In genomic region chr10:75887369-75887768, GRCh38 we compare ENCODE assay signal across 33 cellular contexts.
"Had no signal": no experiment of that assay in that cellular context is flagged by ENCODE, and none has a peak within 500 bp of the region (broad histone marks: within the 10 kb centered on the region; RNA-seq: fewer than 3 reads in every experiment).

No MANE protein-coding gene starts in this region.

- ATAC-seq: activated naive CD4-positive, alpha-beta T cell treated with anti-CD3 and anti-CD28 coated beads, Interleukin-2, amount 50 U/mL, for 72 hours; activated naive CD8-positive, alpha-beta T cell treated with anti-CD3 and anti-CD28 coated beads, Interleukin-2, amount 50 U/mL, for 24 hours; activated T-cell treated with anti-CD3 and anti-CD28 coated beads, Interleukin-2, amount 50 U/mL, for 4 hours; activated T-cell treated with anti-CD3 and anti-CD28 coated beads, Interleukin-2, amount 50 U/mL, for 72 hours; activated T-helper 17 cell treated with anti-CD3 and anti-CD28 coated beads, Interleukin-2, amount 50 U/mL, for 72 hours; body of pancreas had no signal

- H3K9me3 ChIP-seq: adrenal gland, ascending aorta, body of pancreas, breast epithelium had no signal

- H3K4me3 ChIP-seq: adrenal gland, ascending aorta, body of pancreas, breast epithelium, cardiac muscle cell had no signal

- H3K27ac ChIP-seq: adrenal gland, ascending aorta, body of pancreas, brain microvascular endothelial cell, cardiac muscle cell had no signal

- DNase-seq: activated effector memory CD4-positive, alpha-beta T cell treated with anti-CD3 and anti-CD28 coated beads, Interleukin-2, amount 50 U/mL, for 16 hours; activated effector memory CD4-positive, alpha-beta T cell treated with Interleukin-2 at 50 U/mL for 16 hours; activated gamma-delta T cell; activated gamma-delta T cell treated with Interleukin-2 at 50 U/mL for 16 hours; activated naive CD4-positive, alpha-beta T cell; activated naive CD4-positive, alpha-beta T cell treated with anti-CD3 and anti-CD28 coated beads for 36 hours; activated naive CD4-positive, alpha-beta T cell treated with anti-CD3 and anti-CD28 coated beads, Interleukin-2, amount 10 ng/mL, durations not matched to agents 7 days and 5 days; activated naive CD4-positive, alpha-beta T cell treated with anti-CD3 and anti-CD28 coated beads, Interleukin-2, amount 50 U/mL, for 16 hours; activated naive CD4-positive, alpha-beta T cell treated with Interleukin-2 at 50 U/mL for 16 hours; activated naive CD8-positive, alpha-beta T cell treated with anti-CD3 and anti-CD28 coated beads for 36 hours; activated naive CD8-positive, alpha-beta T cell treated with anti-CD3 and anti-CD28 coated beads, Interleukin-2, amount 10 ng/mL, durations not matched to agents 7 days and 5 days; activated naive CD8-positive, alpha-beta T cell treated with anti-CD3 and anti-CD28 coated beads, Interleukin-2, amount 50 U/mL, for 24 hours; activated T-cell treated with anti-CD3 and anti-CD28 coated beads, Interleukin-2, amount 50 U/mL, for 4 hours; activated T-cell treated with anti-CD3 and anti-CD28 coated beads, Interleukin-2, amount 50 U/mL, for 48 hours; activated T-cell treated with anti-CD3 and anti-CD28 coated beads, Interleukin-2, amount 50 U/mL, for 72 hours; adrenal gland; amniotic stem cell; amygdala; anterior cingulate cortex; aorta; body of pancreas; brain microvascular endothelial cell; caudate nucleus; central memory CD4-positive, alpha-beta T cell; cerebellar nuclear complex had no signal

- H3K36me3 ChIP-seq: adrenal gland, ascending aorta, brain microvascular endothelial cell, breast epithelium, cardiac muscle cell had no signal

- H3K4me1 ChIP-seq: adrenal gland, ascending aorta, breast epithelium had no signal

- FAIRE-seq: astrocyte, bronchial epithelial cell, colon had no signal

- H3K27me3 ChIP-seq: adrenal gland, ascending aorta, body of pancreas, brain microvascular endothelial cell, breast epithelium, cardiac muscle cell had no signal
